Comparison of ENCODE assay signal across 9 cellular contexts in genomic region chr16:56848955-56849689, GRCh38. TPM values are rescaled to one million over a fixed set of nuclear protein-coding genes. Genes with fewer than 3 reads are reported as not detected.
DNase-seq lines count a peak whose midpoint lies in the region; ATAC-seq and TF ChIP-seq lines count a peak whose summit lies in the region.
"Had no signal": no experiment of that assay in that cellular context is flagged by ENCODE, and none has a peak within 500 bp of the region (broad histone marks: within the 10 kb centered on the region; RNA-seq: fewer than 3 reads in every experiment).

No MANE protein-coding gene starts in this region.

- H3K36me3 ChIP-seq in CD4-positive, CD25-positive, alpha-beta regulatory T cell (ENCODE audit: control insufficient read depth, insufficient read depth, low read length) = peaks cover 7% of the 10 kb centered on the region

- no peaks in the 10 kb centered on the region for H3K27me3 Mint-ChIP-seq in CD4-positive, CD25-positive, alpha-beta regulatory T cell
- H3K27me3 Mint-ChIP-seq in chondrocyte (ENCODE audit: low read depth) (no peaks in the 10 kb centered on the region), nephron (ENCODE audit: low read depth) (no peaks in the 10 kb centered on the region)
- H3K27me3 Mint-ChIP-seq: activated naive CD8-positive, alpha-beta T cell had no signal

- no peak overlapping the region for H3K4me3 ChIP-seq in CD4-positive, CD25-positive, alpha-beta regulatory T cell (ENCODE audit: low read depth, low read length)

- ATAC-seq in CD4-positive, CD25-positive, alpha-beta regulatory T cell (ENCODE audit: low read depth in 2 of 2) = no peak
- no peak for ATAC-seq in Right ventricle myocardium superior (ENCODE audit: poor library complexity)

- peaks cover 8% of the 10 kb centered on the region for H3K36me3 Mint-ChIP-seq in CD4-positive, CD25-positive, alpha-beta regulatory T cell
- H3K36me3 Mint-ChIP-seq in chondrocyte (ENCODE audit: low read depth) = no peaks in the 10 kb centered on the region
- H3K36me3 Mint-ChIP-seq in nephron (ENCODE audit: low read depth) = peaks cover 11% of the 10 kb centered on the region

- TF ChIP-seq CTCF in chondrocyte (IDR thresholded peaks at IDR 0.05) = no peak
- no peak for TF ChIP-seq CTCF in nephron (IDR thresholded peaks at IDR 0.05; ENCODE audit: unreplicated experiment in 3 of 3)

- DNase-seq in CD4-positive, CD25-positive, alpha-beta regulatory T cell = no peak
- DNase-seq in NCI-H1092 (lab: John Stamatoyannopoulos, UW) = peak; percentile 7
- DNase-seq in chondrocyte (ENCODE audit: low spot score) = no peak
- DNase-seq in NCI-H187 treated with DMSO at 0.1 percent for 48 hours (lab: John Stamatoyannopoulos, UW) = no peak
- DNase-seq in activated CD4-positive, CD25-positive, alpha-beta regulatory T cell (lab: John Stamatoyannopoulos, UW) = no peak
- DNase-seq in Right ventricle myocardium superior = no peak
- no peak for DNase-seq in NCI-H2196 (lab: John Stamatoyannopoulos, UW; ENCODE audit: unreplicated experiment)

- no peaks in the 10 kb centered on the region for H3K9me3 ChIP-seq in CD4-positive, CD25-positive, alpha-beta regulatory T cell (ENCODE audit: control insufficient read depth in 2 of 2, low read length in 2 of 2)

- peaks cover 0 to 2% (median 0%) of the 10 kb centered on the region in 7 donors for H3K9me3 Mint-ChIP-seq in CD4-positive, CD25-positive, alpha-beta regulatory T cell
- H3K9me3 Mint-ChIP-seq in chondrocyte (ENCODE audit: low read depth) (no peaks in the 10 kb centered on the region), nephron (no peaks in the 10 kb centered on the region)

- H3K4me1 ChIP-seq in CD4-positive, CD25-positive, alpha-beta regulatory T cell (ENCODE audit: control insufficient read depth, insufficient read depth, low read length, poor library complexity, severe bottlenecking) = peaks cover 4% of the 10 kb centered on the region

- H3K27me3 ChIP-seq in CD4-positive, CD25-positive, alpha-beta regulatory T cell (ENCODE audit: control insufficient read depth, insufficient read depth, low read length) = no peaks in the 10 kb centered on the region

- no peak overlapping the region for H3K27ac ChIP-seq in CD4-positive, CD25-positive, alpha-beta regulatory T cell (ENCODE audit: insufficient read depth, low read length, poor library complexity, severe bottlenecking)

- peaks cover 11 to 45% (median 21%) of the 10 kb centered on the region in 4 donors for H3K4me1 Mint-ChIP-seq in CD4-positive, CD25-positive, alpha-beta regulatory T cell
- peaks cover 55% of the 10 kb centered on the region for H3K4me1 Mint-ChIP-seq in chondrocyte (ENCODE audit: low read depth)
- H3K4me1 Mint-ChIP-seq in nephron = peaks cover 49% of the 10 kb centered on the region

- intact Hi-C loops in Right ventricle myocardium superior (cut with DNase I) = no loop called here

- H3K4me3 Mint-ChIP-seq in CD4-positive, CD25-positive, alpha-beta regulatory T cell = peak overlapping the region in 1 of 4 donors; percentile 27
- no peak overlapping the region for H3K4me3 Mint-ChIP-seq in chondrocyte (ENCODE audit: unreplicated experiment)
- H3K4me3 Mint-ChIP-seq in nephron = peak overlapping the region in 2 of 3 experiments; percentile 15 to 49
- H3K4me3 Mint-ChIP-seq: activated naive CD8-positive, alpha-beta T cell had no signal

- peak overlapping the region in 2 of 3 donors; percentile 62 to 90 for H3K27ac Mint-ChIP-seq in CD4-positive, CD25-positive, alpha-beta regulatory T cell
- H3K27ac Mint-ChIP-seq in chondrocyte (ENCODE audit: unreplicated experiment) (peak overlapping the region; percentile 95), nephron (peak overlapping the region; percentile 90 to 97 (median 96))

RNA-seq across cellular contexts. Expression of gene SLC12A3, which starts 15.9 kb away (rescaled TPM):
- total RNA-seq in CD4-positive, CD25-positive, alpha-beta regulatory T cell = not detected
- polyA plus RNA-seq in CD4-positive, CD25-positive, alpha-beta regulatory T cell = not detected
- total RNA-seq in chondrocyte (not detected in 3 replicates), Right ventricle myocardium superior (not detected)
